Comparison of ENCODE assay signal across 1 cellular context in the genomic region with DNA sequence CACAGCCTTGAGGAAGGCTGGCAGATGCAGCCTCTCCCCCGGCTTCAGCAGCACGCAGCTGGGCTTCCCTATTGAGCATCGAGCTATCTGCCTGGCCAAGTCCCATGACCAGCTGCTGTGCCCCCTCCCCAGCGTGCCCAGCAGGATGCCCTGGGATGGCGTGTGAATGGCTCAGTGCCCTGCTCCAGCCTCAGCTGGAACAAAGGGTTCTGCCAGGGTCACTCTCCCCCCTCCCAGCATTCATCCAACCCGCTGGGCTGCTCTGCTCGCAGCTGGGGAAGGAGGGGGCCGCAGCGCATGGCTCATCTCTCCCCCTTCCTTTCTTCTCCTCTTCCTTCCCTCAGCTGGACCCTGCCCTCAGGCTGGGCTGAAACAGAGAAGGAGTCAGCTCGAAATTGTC.
TF ChIP-seq lines count a peak whose summit lies in the region.

No MANE protein-coding gene starts in this region.

TF ChIP-seq in GM23338, 12 proteins besides CTCF, POLR2A, EP300 and RAD21:
- TF ChIP-seq, protein P1, sequence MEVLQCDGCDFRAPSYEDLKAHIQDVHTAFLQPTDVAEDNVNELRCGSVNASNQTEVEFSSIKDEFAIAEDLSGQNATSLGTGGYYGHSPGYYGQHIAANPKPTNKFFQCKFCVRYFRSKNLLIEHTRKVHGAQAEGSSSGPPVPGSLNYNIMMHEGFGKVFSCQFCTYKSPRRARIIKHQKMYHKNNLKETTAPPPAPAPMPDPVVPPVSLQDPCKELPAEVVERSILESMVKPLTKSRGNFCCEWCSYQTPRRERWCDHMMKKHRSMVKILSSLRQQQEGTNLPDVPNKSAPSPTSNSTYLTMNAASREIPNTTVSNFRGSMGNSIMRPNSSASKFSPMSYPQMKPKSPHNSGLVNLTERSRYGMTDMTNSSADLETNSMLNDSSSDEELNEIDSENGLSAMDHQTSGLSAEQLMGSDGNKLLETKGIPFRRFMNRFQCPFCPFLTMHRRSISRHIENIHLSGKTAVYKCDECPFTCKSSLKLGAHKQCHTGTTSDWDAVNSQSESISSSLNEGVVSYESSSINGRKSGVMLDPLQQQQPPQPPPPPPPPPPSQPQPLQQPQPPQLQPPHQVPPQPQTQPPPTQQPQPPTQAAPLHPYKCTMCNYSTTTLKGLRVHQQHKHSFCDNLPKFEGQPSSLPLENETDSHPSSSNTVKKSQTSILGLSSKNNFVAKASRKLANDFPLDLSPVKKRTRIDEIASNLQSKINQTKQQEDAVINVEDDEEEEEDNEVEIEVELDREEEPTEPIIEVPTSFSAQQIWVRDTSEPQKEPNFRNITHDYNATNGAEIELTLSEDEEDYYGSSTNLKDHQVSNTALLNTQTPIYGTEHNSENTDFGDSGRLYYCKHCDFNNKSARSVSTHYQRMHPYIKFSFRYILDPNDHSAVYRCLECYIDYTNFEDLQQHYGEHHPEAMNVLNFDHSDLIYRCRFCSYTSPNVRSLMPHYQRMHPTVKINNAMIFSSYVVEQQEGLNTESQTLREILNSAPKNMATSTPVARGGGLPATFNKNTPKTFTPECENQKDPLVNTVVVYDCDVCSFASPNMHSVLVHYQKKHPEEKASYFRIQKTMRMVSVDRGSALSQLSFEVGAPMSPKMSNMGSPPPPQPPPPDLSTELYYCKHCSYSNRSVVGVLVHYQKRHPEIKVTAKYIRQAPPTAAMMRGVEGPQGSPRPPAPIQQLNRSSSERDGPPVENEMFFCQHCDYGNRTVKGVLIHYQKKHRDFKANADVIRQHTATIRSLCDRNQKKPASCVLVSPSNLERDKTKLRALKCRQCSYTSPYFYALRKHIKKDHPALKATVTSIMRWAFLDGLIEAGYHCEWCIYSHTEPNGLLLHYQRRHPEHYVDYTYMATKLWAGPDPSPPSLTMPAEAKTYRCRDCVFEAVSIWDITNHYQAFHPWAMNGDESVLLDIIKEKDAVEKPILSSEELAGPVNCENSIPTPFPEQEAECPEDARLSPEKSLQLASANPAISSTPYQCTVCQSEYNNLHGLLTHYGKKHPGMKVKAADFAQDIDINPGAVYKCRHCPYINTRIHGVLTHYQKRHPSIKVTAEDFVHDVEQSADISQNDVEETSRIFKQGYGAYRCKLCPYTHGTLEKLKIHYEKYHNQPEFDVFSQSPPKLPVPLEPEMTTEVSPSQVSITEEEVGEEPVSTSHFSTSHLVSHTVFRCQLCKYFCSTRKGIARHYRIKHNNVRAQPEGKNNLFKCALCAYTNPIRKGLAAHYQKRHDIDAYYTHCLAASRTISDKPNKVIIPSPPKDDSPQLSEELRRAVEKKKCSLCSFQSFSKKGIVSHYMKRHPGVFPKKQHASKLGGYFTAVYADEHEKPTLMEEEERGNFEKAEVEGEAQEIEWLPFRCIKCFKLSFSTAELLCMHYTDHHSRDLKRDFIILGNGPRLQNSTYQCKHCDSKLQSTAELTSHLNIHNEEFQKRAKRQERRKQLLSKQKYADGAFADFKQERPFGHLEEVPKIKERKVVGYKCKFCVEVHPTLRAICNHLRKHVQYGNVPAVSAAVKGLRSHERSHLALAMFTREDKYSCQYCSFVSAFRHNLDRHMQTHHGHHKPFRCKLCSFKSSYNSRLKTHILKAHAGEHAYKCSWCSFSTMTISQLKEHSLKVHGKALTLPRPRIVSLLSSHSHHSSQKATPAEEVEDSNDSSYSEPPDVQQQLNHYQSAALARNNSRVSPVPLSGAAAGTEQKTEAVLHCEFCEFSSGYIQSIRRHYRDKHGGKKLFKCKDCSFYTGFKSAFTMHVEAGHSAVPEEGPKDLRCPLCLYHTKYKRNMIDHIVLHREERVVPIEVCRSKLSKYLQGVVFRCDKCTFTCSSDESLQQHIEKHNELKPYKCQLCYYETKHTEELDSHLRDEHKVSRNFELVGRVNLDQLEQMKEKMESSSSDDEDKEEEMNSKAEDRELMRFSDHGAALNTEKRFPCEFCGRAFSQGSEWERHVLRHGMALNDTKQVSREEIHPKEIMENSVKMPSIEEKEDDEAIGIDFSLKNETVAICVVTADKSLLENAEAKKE (CRISPR knock-in tag; IDR thresholded peaks at IDR 0.05) = no peak
- no peak for TF ChIP-seq JUNB (IDR thresholded peaks at IDR 0.05; ENCODE audit: unreplicated experiment)
- TF ChIP-seq POLR2AphosphoS5 (IDR thresholded peaks at IDR 0.05; ENCODE audit: low read depth) = no peak
- TF ChIP-seq NANOG (IDR thresholded peaks at IDR 0.05; ENCODE audit: borderline replicate concordance) = no peak
- TF ChIP-seq, protein P2, sequence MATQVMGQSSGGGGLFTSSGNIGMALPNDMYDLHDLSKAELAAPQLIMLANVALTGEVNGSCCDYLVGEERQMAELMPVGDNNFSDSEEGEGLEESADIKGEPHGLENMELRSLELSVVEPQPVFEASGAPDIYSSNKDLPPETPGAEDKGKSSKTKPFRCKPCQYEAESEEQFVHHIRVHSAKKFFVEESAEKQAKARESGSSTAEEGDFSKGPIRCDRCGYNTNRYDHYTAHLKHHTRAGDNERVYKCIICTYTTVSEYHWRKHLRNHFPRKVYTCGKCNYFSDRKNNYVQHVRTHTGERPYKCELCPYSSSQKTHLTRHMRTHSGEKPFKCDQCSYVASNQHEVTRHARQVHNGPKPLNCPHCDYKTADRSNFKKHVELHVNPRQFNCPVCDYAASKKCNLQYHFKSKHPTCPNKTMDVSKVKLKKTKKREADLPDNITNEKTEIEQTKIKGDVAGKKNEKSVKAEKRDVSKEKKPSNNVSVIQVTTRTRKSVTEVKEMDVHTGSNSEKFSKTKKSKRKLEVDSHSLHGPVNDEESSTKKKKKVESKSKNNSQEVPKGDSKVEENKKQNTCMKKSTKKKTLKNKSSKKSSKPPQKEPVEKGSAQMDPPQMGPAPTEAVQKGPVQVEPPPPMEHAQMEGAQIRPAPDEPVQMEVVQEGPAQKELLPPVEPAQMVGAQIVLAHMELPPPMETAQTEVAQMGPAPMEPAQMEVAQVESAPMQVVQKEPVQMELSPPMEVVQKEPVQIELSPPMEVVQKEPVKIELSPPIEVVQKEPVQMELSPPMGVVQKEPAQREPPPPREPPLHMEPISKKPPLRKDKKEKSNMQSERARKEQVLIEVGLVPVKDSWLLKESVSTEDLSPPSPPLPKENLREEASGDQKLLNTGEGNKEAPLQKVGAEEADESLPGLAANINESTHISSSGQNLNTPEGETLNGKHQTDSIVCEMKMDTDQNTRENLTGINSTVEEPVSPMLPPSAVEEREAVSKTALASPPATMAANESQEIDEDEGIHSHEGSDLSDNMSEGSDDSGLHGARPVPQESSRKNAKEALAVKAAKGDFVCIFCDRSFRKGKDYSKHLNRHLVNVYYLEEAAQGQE (IDR thresholded peaks at IDR 0.05; ENCODE audit: unreplicated experiment) = no peak
- TF ChIP-seq EZH2 (IDR thresholded peaks at IDR 0.05; ENCODE audit: low read depth, unreplicated experiment) = no peak
- no peak for TF ChIP-seq CREB1 (CRISPR knock-in tag; IDR thresholded peaks at IDR 0.05; ENCODE audit: low read depth)
- TF ChIP-seq, protein P3, sequence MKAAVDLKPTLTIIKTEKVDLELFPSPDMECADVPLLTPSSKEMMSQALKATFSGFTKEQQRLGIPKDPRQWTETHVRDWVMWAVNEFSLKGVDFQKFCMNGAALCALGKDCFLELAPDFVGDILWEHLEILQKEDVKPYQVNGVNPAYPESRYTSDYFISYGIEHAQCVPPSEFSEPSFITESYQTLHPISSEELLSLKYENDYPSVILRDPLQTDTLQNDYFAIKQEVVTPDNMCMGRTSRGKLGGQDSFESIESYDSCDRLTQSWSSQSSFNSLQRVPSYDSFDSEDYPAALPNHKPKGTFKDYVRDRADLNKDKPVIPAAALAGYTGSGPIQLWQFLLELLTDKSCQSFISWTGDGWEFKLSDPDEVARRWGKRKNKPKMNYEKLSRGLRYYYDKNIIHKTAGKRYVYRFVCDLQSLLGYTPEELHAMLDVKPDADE (IDR thresholded peaks at IDR 0.05) = no peak
- no peak for TF ChIP-seq STAT1 (IDR thresholded peaks at IDR 0.05; ENCODE audit: unreplicated experiment)
